In the genomic region with DNA sequence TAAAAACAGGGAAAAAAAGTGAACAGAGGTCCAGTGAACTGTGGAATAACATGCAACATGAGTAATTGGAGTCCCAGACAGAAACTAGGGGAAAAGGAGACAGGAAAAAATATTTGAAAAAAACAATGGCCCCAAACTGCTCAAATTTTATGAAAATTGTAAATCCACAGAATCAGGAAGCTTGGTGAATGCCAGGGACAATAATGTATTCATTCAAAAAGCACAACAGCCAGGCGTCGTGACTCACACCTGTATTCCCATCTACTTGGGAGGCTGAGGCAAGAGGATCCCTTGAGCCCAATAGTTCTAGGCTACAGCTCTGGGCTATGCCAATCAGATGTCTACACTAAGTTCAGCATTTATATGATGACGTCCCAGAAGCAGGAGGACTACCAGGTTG, we compare ENCODE assay signal across 14 cellular contexts.
"Had no signal": no experiment of that assay in that cellular context is flagged by ENCODE, and none has a peak within 500 bp of the region (broad histone marks: within the 10 kb centered on the region; RNA-seq: fewer than 3 reads in every experiment).

No MANE protein-coding gene starts in this region.

- H3K27me3 Mint-ChIP-seq: activated CD4-positive, alpha-beta T cell treated with anti-CD3 and anti-CD28 coated beads, Interleukin-2, amount 10 ng/mL, durations not matched to agents 7 days and 5 days; brain; naive B cell; stimulated activated memory B cell treated with anti-CD40 and anti-IgM and Interleukin-4, amounts not matched to agents 10 μg/mL and 1 μg/mL and 100 μg/mL, for 72 hours had no signal

- H3K9me3 ChIP-seq: adrenal gland, gastroesophageal sphincter, spleen, tibial nerve, vagina had no signal

- H3K27me3 ChIP-seq: adrenal gland, dorsolateral prefrontal cortex, gastroesophageal sphincter, spleen, tibial nerve, vagina had no signal

- H3K27ac ChIP-seq: gastroesophageal sphincter, spleen, tibial nerve, vagina had no signal

- H3K4me3 ChIP-seq: adrenal gland, dorsolateral prefrontal cortex, gastroesophageal sphincter, spleen, tibial nerve, vagina had no signal

- DNase-seq: activated CD4-positive, alpha-beta T cell treated with anti-CD3 and anti-CD28 coated beads, Interleukin-2, amount 10 ng/mL, durations not matched to agents 7 days and 5 days; activated CD4-positive, CD25-positive, alpha-beta regulatory T cell; activated T-cell treated with anti-CD3 and anti-CD28 coated beads, Interleukin-2, amount 50 U/mL, for 48 hours; adrenal gland; dorsolateral prefrontal cortex; islet precursor cell; naive B cell; spleen; stimulated activated CD4-positive, alpha-beta T cell treated with anti-CD3 and anti-CD28 coated beads, Interleukin-1b, Interleukin-23, amount 100 ng/mL, for 48 hours had no signal

- H3K4me3 Mint-ChIP-seq: activated CD4-positive, alpha-beta T cell treated with anti-CD3 and anti-CD28 coated beads, Interleukin-2, amount 10 ng/mL, durations not matched to agents 7 days and 5 days; brain; naive B cell; stimulated activated memory B cell treated with anti-CD40 and anti-IgM and Interleukin-4, amounts not matched to agents 10 μg/mL and 1 μg/mL and 100 μg/mL, for 72 hours had no signal

- H3K27ac Mint-ChIP-seq: activated CD4-positive, alpha-beta T cell treated with anti-CD3 and anti-CD28 coated beads, Interleukin-2, amount 10 ng/mL, durations not matched to agents 7 days and 5 days; stimulated activated memory B cell treated with anti-CD40 and anti-IgM and Interleukin-4, amounts not matched to agents 10 μg/mL and 1 μg/mL and 100 μg/mL, for 72 hours had no signal

- H3K9me3 Mint-ChIP-seq: activated CD4-positive, alpha-beta T cell treated with anti-CD3 and anti-CD28 coated beads, Interleukin-2, amount 10 ng/mL, durations not matched to agents 7 days and 5 days; brain; naive B cell; stimulated activated memory B cell treated with anti-CD40 and anti-IgM and Interleukin-4, amounts not matched to agents 10 μg/mL and 1 μg/mL and 100 μg/mL, for 72 hours had no signal
